14 cellular contexts compared by ENCODE assay signal in genomic region chr7:27916372-27916771, GRCh38.
DNase-seq lines count a peak whose midpoint lies in the region; ATAC-seq, FAIRE-seq and TF ChIP-seq lines count a peak whose summit lies in the region.
"Had no signal": no experiment of that assay in that cellular context is flagged by ENCODE, and none has a peak within 500 bp of the region (broad histone marks: within the 10 kb centered on the region; RNA-seq: fewer than 3 reads in every experiment).

No MANE protein-coding gene starts in this region.

- WGBS in small intestine, 3 donors, result 82 to 93% (median 92%) methylated on average over 1 of the region's 1 CpG
- 100% methylated on average over 1 of the region's 1 CpG for WGBS in esophagus muscularis mucosa

- no peak for TF ChIP-seq POLR2A in esophagus muscularis mucosa (IDR thresholded peaks at IDR 0.05; ENCODE audit: low read depth)

- H2AFZ ChIP-seq in PC-3 (ENCODE audit: low read length) (no peak overlapping the region), keratinocyte (ENCODE audit: control insufficient read depth, low read length) (no peak overlapping the region)
- H2AFZ ChIP-seq: GM23338 had no signal

- H3K9ac ChIP-seq in PC-3 (ENCODE audit: low read length) (no peak overlapping the region), keratinocyte (ENCODE audit: control insufficient read depth, extremely low read depth, insufficient read depth, low read length) (no peak overlapping the region)
- H3K9ac ChIP-seq: KMS-11 had no signal

- H3K4me2 ChIP-seq in PC-3 (ENCODE audit: low read length) (peak overlapping the region; percentile 20; the same call in 1 of the 2 replicates), keratinocyte (ENCODE audit: control insufficient read depth, extremely low read depth, insufficient read depth, low read depth, low read length) (peak overlapping the region; percentile 69)
- H3K4me2 ChIP-seq: GM23338, KMS-11 had no signal

- no peaks in the 10 kb centered on the region for H4K20me1 ChIP-seq in PC-3 (ENCODE audit: low read length)
- no peaks in the 10 kb centered on the region for H4K20me1 ChIP-seq in keratinocyte (ENCODE audit: control insufficient read depth, extremely low read depth, insufficient read depth, low read length)

- TF ChIP-seq EP300 in esophagus muscularis mucosa (IDR thresholded peaks at IDR 0.05), result no peak

- H3K36me3 ChIP-seq in PC-3 (ENCODE audit: low read depth, low read length) (peaks cover 5% of the 10 kb centered on the region; the same call in 1 of the 2 replicates), keratinocyte (ENCODE audit: control insufficient read depth in 2 of 2, extremely low read depth in 1 of 2, insufficient read depth in 2 of 2, low read length in 2 of 2) (no peaks in the 10 kb centered on the region), small intestine (ENCODE audit: control insufficient read depth in 2 of 2, insufficient read depth in 2 of 2, low read length in 2 of 2) (no peaks in the 10 kb centered on the region), esophagus muscularis mucosa (no peaks in the 10 kb centered on the region)
- H3K36me3 ChIP-seq: BE2C had no signal

- H3K27ac ChIP-seq in PC-3 (ENCODE audit: low read length), result peak overlapping the region; percentile 40; the same call in 1 of the 2 replicates
- H3K27ac ChIP-seq in keratinocyte (ENCODE audit: control insufficient read depth, insufficient read depth, low read length), result peak overlapping the region; percentile 23
- no peak overlapping the region for H3K27ac ChIP-seq in small intestine (ENCODE audit: low read depth in 1 of 2, low read length in 1 of 2)
- H3K27ac ChIP-seq in esophagus muscularis mucosa (replicated peaks in 1 of 4), result no peak overlapping the region
- H3K27ac ChIP-seq in coronary artery, result no peak overlapping the region
- H3K27ac ChIP-seq: KMS-11 had no signal

- POLR2A ChIA-PET in PC-3 (lab: Charles Lee; ENCODE audit: unreplicated experiment), result interaction anchor here (0.5 kb wide), 1 partner anchor 142 kb away, joined by 6 read pairs; no protein-coding TSS in a partner anchor

- TF ChIP-seq CTCF in PC-3 (conservative IDR thresholded peaks at IDR 0.05; ENCODE audit: low read depth, low read length), result no peak
- TF ChIP-seq CTCF in keratinocyte (optimal IDR thresholded peaks at IDR 0.05 in 1 of 3, IDR thresholded peaks at IDR 0.05 in 1 of 3, conservative IDR thresholded peaks at IDR 0.05 in 1 of 3; ENCODE audit: extremely low read depth in 1 of 3, insufficient read depth in 2 of 3, low read length in 3 of 3), result no peak
- TF ChIP-seq CTCF in esophagus muscularis mucosa (IDR thresholded peaks at IDR 0.05), result no peak
- TF ChIP-seq CTCF in coronary artery (IDR thresholded peaks at IDR 0.05), result no peak

- H3K9me3 ChIP-seq in PC-3 (ENCODE audit: low read length) (no peaks in the 10 kb centered on the region), keratinocyte (ENCODE audit: control insufficient read depth, low read depth, low read length) (no peaks in the 10 kb centered on the region), small intestine (ENCODE audit: control insufficient read depth, low read depth) (no peaks in the 10 kb centered on the region), esophagus muscularis mucosa (no peaks in the 10 kb centered on the region)
- H3K9me3 ChIP-seq: BE2C had no signal

- intact Hi-C loops in PC-3 (cut with micrococcal nuclease), result no loop called here
- intact Hi-C loops in esophagus muscularis mucosa (cut with DNase I), result no loop called here

- CTCF ChIA-PET in PC-3 (lab: Charles Lee), result interaction anchor here (1.0 kb wide), 1 partner anchor 720 kb away, joined by 3 read pairs; no protein-coding TSS in a partner anchor

- no peaks in the 10 kb centered on the region for H3K27me3 ChIP-seq in PC-3 (ENCODE audit: low read length)
- H3K27me3 ChIP-seq in keratinocyte (ENCODE audit: control insufficient read depth, extremely low read depth, insufficient read depth, low read length), result no peaks in the 10 kb centered on the region
- H3K27me3 ChIP-seq in small intestine (ENCODE audit: control insufficient read depth in 2 of 2, insufficient read depth in 2 of 2, low read length in 2 of 2), result no peaks in the 10 kb centered on the region
- no peaks in the 10 kb centered on the region for H3K27me3 ChIP-seq in esophagus muscularis mucosa
- H3K27me3 ChIP-seq: BE2C had no signal

- DNase-seq in ELR (ENCODE audit: low read depth) (peak; percentile 17), PC-3 (peak; percentile 81), keratinocyte (ENCODE audit: low read depth, low spot score) (no peak), small intestine (peak; percentile 41), esophagus muscularis mucosa (ENCODE audit: extremely low spot score) (no peak), coronary artery (ENCODE audit: low spot score) (no peak)
- DNase-seq: BE2C; CD8-positive, alpha-beta T cell; MM.1S; NCI-H1694 treated with DMSO at 0.1 percent for 48 hours; NCI-H526 treated with DMSO at 0.1 percent for 48 hours had no signal

- no peaks in the 10 kb centered on the region for H3K9me1 ChIP-seq in keratinocyte (ENCODE audit: control insufficient read depth, extremely low read depth, insufficient read depth, low read length)

- H3K79me2 ChIP-seq in PC-3 (ENCODE audit: low read length) (no peaks in the 10 kb centered on the region), keratinocyte (ENCODE audit: control insufficient read depth, insufficient read depth, low read length) (no peaks in the 10 kb centered on the region)

- ATAC-seq in PC-3 (peak; percentile 39), HG03045 (IDR thresholded peaks at IDR 0.05; ENCODE audit: unreplicated experiment) (no peak)
- ATAC-seq: CD8-positive, alpha-beta T cell; GM23338 had no signal

- H3F3A ChIP-seq in PC-3 (ENCODE audit: low read length, unreplicated experiment), result no peaks in the 10 kb centered on the region

- BruUV-seq in PC-3 (replicated peaks; lab: Mats Ljungman, UMichigan), result no TSS peak

- dilution Hi-C loops in keratinocyte (cut with MboI; ENCODE audit: extremely low pct_ligation_motif_present, low sequenced_read_pairs), result no loop called here

- H3K9me2 ChIP-seq in PC-3 (replicated peaks; ENCODE audit: low read length), result no peaks in the 10 kb centered on the region

- FAIRE-seq in keratinocyte (lab: Jason Lieb, UNC), result peak; percentile 9
- FAIRE-seq in small intestine (lab: Jason Lieb, UNC), result no peak

- H3K4me3 ChIP-seq in PC-3 (ENCODE audit: low read length) (no peak overlapping the region), keratinocyte (ENCODE audit: control insufficient read depth in 2 of 3, extremely low read depth in 1 of 3, insufficient read depth in 2 of 3, low read depth in 1 of 3, low read length in 3 of 3) (no peak overlapping the region), small intestine (ENCODE audit: low read depth in 1 of 2, low read length in 2 of 2) (no peak overlapping the region), esophagus muscularis mucosa (no peak overlapping the region), coronary artery (no peak overlapping the region)
- H3K4me3 ChIP-seq: GM23338 had no signal

- H3K4me1 ChIP-seq in PC-3 (ENCODE audit: insufficient read depth, low read length) (peaks cover 41% of the 10 kb centered on the region), keratinocyte (ENCODE audit: control insufficient read depth, extremely low read depth, insufficient read depth, low read length) (peaks cover 28% of the 10 kb centered on the region), small intestine (ENCODE audit: control insufficient read depth in 2 of 2, insufficient read depth in 1 of 2, low read depth in 1 of 2, low read length in 1 of 2) (no peaks in the 10 kb centered on the region), esophagus muscularis mucosa (peaks cover 6 to 25% (median 14%) of the 10 kb centered on the region in 4 donors)

Comparison
In these comparisons a context has a peak if more than half of its experiments do, and no peak if none do; other contexts are left out.
1. DNase-seq: peak in ELR (single experiment), PC-3 (single experiment) and small intestine (single experiment); none in keratinocyte (single experiment), esophagus muscularis mucosa (single experiment) and coronary artery (single experiment).
2. H3K27ac ChIP-seq: peak in PC-3 (single experiment) and keratinocyte (single experiment); none in small intestine (0 of 2), esophagus muscularis mucosa (0 of 4) and coronary artery (0 of 2).